In genomic region chr4:159222158-159222557, GRCh38 we compare ENCODE assay signal across 29 cellular contexts.
"Had no signal": no experiment of that assay in that cellular context is flagged by ENCODE, and none has a peak within 500 bp of the region (broad histone marks: within the 10 kb centered on the region; RNA-seq: fewer than 3 reads in every experiment).

No MANE protein-coding gene starts in this region.

- ATAC-seq: activated naive CD8-positive, alpha-beta T cell treated with anti-CD3 and anti-CD28 coated beads, Interleukin-2, amount 50 U/mL, for 24 hours; activated T-cell treated with anti-CD3 and anti-CD28 coated beads, Interleukin-2, amount 50 U/mL, for 4 hours had no signal

- H3K27ac ChIP-seq: PC-9, RWPE1, VCaP had no signal

- DNase-seq: activated B cell treated with CpG ODN at 0.5 μM for 24 hours; activated CD4-positive, alpha-beta memory T cell treated with anti-CD3 and anti-CD28 coated beads for 36 hours; activated CD4-positive, alpha-beta T cell treated with anti-CD3 and anti-CD28 coated beads for 4 hours; activated CD4-positive, alpha-beta T cell treated with anti-CD3 and anti-CD28 coated beads, Interleukin-2, amount 50 U/mL, for 1 hour; activated CD4-positive, CD25-positive, alpha-beta regulatory T cell treated with anti-CD3 and anti-CD28 coated beads, Interleukin-2, amount 50 U/mL, for 72 hours; activated CD8-positive, alpha-beta memory T cell treated with anti-CD3 and anti-CD28 coated beads, Interleukin-2, amount 50 U/mL, for 4 hours; activated naive CD4-positive, alpha-beta T cell treated with anti-CD3 and anti-CD28 coated beads, Interleukin-2, amount 10 ng/mL, durations not matched to agents 7 days and 5 days; activated naive CD8-positive, alpha-beta T cell treated with anti-CD3 and anti-CD28 coated beads, Interleukin-2, amount 50 U/mL, for 24 hours; activated T-cell treated with anti-CD3 and anti-CD28 coated beads for 4 hours; activated T-cell treated with anti-CD3 and anti-CD28 coated beads, Interleukin-2, amount 50 U/mL, for 4 hours; anterior cingulate cortex; Karpas-422; NCI-H1105; NCI-H1417 treated with DMSO at 0.1 percent for 48 hours; NCI-H187 treated with DMSO at 0.1 percent for 48 hours; NCI-H2081; NCI-H2171; NCI-H510A; NCI-H526; NCI-H748 treated with DMSO at 0.1 percent for 48 hours; NK-92 treated with Interleukin-12 subunit alpha and Interleukin-12 subunit beta, amount 100 ng/mL, for 24 hours; PC-9; Right ventricle myocardium superior; SW 1271; T-helper 1 cell; T-helper 2 cell; T-helper 9 cell had no signal

- H3K4me3 ChIP-seq: PC-9 had no signal
